8 cellular contexts compared by ENCODE assay signal in genomic region chr6:125153541-125154183, GRCh38. TPM values are rescaled to one million over a fixed set of nuclear protein-coding genes. Genes with fewer than 3 reads are reported as not detected.
DNase-seq lines count a peak whose midpoint lies in the region; ATAC-seq and TF ChIP-seq lines count a peak whose summit lies in the region.

Gene TPD52L1 (plus strand): TSS chr6:125153773. CDS start chr6:125153952, 179 bp downstream.

- in situ Hi-C loops in SK-MEL-5 (cut with HindIII; ENCODE audit: low pct_unique_long_range_greater_than_20kb, low sequenced_read_pairs) = no loop called here

- H3K79me2 ChIP-seq in DOHH2 (ENCODE audit: control insufficient read depth, low read length) (no peaks in the 10 kb centered on the region), GM23338 (replicated peaks; ENCODE audit: insufficient read depth) (no peaks in the 10 kb centered on the region), KMS-11 (ENCODE audit: insufficient read depth, low read depth) (no peaks in the 10 kb centered on the region)

- H4K20me1 ChIP-seq in DOHH2 (ENCODE audit: control insufficient read depth, insufficient read depth, low read depth, low read length) (no peaks in the 10 kb centered on the region), GM23338 (replicated peaks; ENCODE audit: insufficient read depth) (no peaks in the 10 kb centered on the region), KMS-11 (ENCODE audit: insufficient read depth) (no peaks in the 10 kb centered on the region)

- whole genome bisulfite sequencing in thyroid gland, 2 donors = 0 to 1% methylated on average over 23 to 43 of the region's 46 CpGs

- H3K4me3 Mint-ChIP-seq in GM23338 (peak within 1 kb of the TSS; percentile 83), osteocyte (ENCODE audit: unreplicated experiment) (peak within 1 kb of the TSS; percentile 84)

- H3K27me3 Mint-ChIP-seq in GM23338 (ENCODE audit: insufficient read depth, low read depth, poor library complexity) (peaks cover 15% of the 10 kb centered on the region), osteocyte (ENCODE audit: unreplicated experiment) (peaks cover 2% of the 10 kb centered on the region)

- H3K4me1 Mint-ChIP-seq in GM23338 (peaks cover 20% of the 10 kb centered on the region; the same call in 2 of the 3 replicates), osteocyte (ENCODE audit: unreplicated experiment) (peaks cover 12% of the 10 kb centered on the region)

- ATAC-seq in GM23338 (peak; percentile 93), Right ventricle myocardium superior (ENCODE audit: poor library complexity) (peak; percentile 96)

- no peaks in the 10 kb centered on the region for H3K4me1 ChIP-seq in DOHH2 (ENCODE audit: control insufficient read depth, low read length)
- peaks cover 9% of the 10 kb centered on the region; the same call in 1 of the 2 replicates for H3K4me1 ChIP-seq in GM23338 (ENCODE audit: insufficient read depth)
- no peaks in the 10 kb centered on the region for H3K4me1 ChIP-seq in KMS-11 (ENCODE audit: low read depth, poor library complexity, severe bottlenecking)
- peaks cover 13 to 14% of the 10 kb centered on the region in 2 donors for H3K4me1 ChIP-seq in thyroid gland

- H3K4me2 ChIP-seq in DOHH2 (ENCODE audit: low read length) = no peak within 1 kb of the TSS
- peak within 1 kb of the TSS; percentile 84 for H3K4me2 ChIP-seq in GM23338
- H3K4me2 ChIP-seq in KMS-11 = peak within 1 kb of the TSS; percentile 45; the same call in 1 of the 2 replicates

- H3K9me3 Mint-ChIP-seq in GM23338 (no peaks in the 10 kb centered on the region), osteocyte (ENCODE audit: unreplicated experiment) (no peaks in the 10 kb centered on the region)

- no peak within 1 kb of the TSS for H3K27ac ChIP-seq in DOHH2 (ENCODE audit: low read depth, low read length)
- no peak within 1 kb of the TSS for H3K27ac ChIP-seq in GM23338 (ENCODE audit: low read depth)
- no peak within 1 kb of the TSS for H3K27ac ChIP-seq in KMS-11
- peak within 1 kb of the TSS; percentile 50 to 75 (median 70) for H3K27ac ChIP-seq in thyroid gland

- H2AFZ ChIP-seq in GM23338 (peak within 1 kb of the TSS; percentile 98), KMS-11 (ENCODE audit: low read depth) (peak within 1 kb of the TSS; percentile 69)

- TF ChIP-seq CTCF in DOHH2 (IDR thresholded peaks at IDR 0.05; ENCODE audit: low read depth, low read length, poor library complexity, severe bottlenecking) (peak; percentile 61), GM23338 (conservative IDR thresholded peaks at IDR 0.05; ENCODE audit: low read depth in 2 of 2) (peak; percentile 79 to 88), KMS-11 (conservative IDR thresholded peaks at IDR 0.05; ENCODE audit: low read depth, low read length) (peak; percentile 64), osteocyte (IDR thresholded peaks at IDR 0.05) (peak; percentile 96), thyroid gland (IDR thresholded peaks at IDR 0.05) (peak; percentile 69 to 94 (median 82))

- H3F3A ChIP-seq in DOHH2 (ENCODE audit: control insufficient read depth, insufficient read depth) = no peaks in the 10 kb centered on the region
- no peaks in the 10 kb centered on the region for H3F3A ChIP-seq in GM23338 (replicated peaks; ENCODE audit: low read depth)

- no peaks in the 10 kb centered on the region for H3K36me3 Mint-ChIP-seq in GM23338 (ENCODE audit: low read depth)
- no peaks in the 10 kb centered on the region for H3K36me3 Mint-ChIP-seq in osteocyte (ENCODE audit: unreplicated experiment)

- H3K4me3 ChIP-seq in DOHH2 (ENCODE audit: low read length) (no peak within 1 kb of the TSS), GM23338 (peak within 1 kb of the TSS; percentile 75), KMS-11 (IDR thresholded peaks at IDR 0.05; ENCODE audit: insufficient read depth, low read depth, low read length) (no peak within 1 kb of the TSS), thyroid gland (replicated peaks in 1 of 3) (peak within 1 kb of the TSS; percentile 46 to 66 (median 63))

- peak; percentile 91 for DNase-seq in GM23338 (ENCODE audit: low spot score)
- peak; percentile 69 for DNase-seq in SK-MEL-5 (ENCODE audit: low read depth, low spot score)
- DNase-seq in activated naive CD8-positive, alpha-beta T cell treated with anti-CD3 and anti-CD28 coated beads, Interleukin-2, amount 50 U/mL, for 16 hours (ENCODE audit: low read depth, low spot score) = peak; percentile 3
- peak; percentile 88 for DNase-seq in Right ventricle myocardium superior
- DNase-seq in osteocyte (ENCODE audit: extremely low spot score, unreplicated experiment) = peak; percentile 87
- peak; percentile 91 to 93 for DNase-seq in thyroid gland

- H3K27me3 ChIP-seq in DOHH2 (ENCODE audit: control insufficient read depth, low read length) (no peaks in the 10 kb centered on the region), GM23338 (ENCODE audit: insufficient read depth) (peaks cover 32% of the 10 kb centered on the region), KMS-11 (ENCODE audit: insufficient read depth, low read depth) (no peaks in the 10 kb centered on the region), thyroid gland (no peaks in the 10 kb centered on the region)

- no peaks in the 10 kb centered on the region for H3K9me2 ChIP-seq in DOHH2 (replicated peaks; ENCODE audit: control insufficient read depth, low read length)
- 0 out of 2 replicates have a peak, but pooled peaks cover 4% of the 10 kb centered on the region for H3K9me2 ChIP-seq in GM23338 (ENCODE audit: insufficient read depth)

- peak within 1 kb of the TSS; percentile 18; the same call in 1 of the 2 replicates for H3K9ac ChIP-seq in KMS-11

- H3K27ac Mint-ChIP-seq in GM23338 (no peak within 1 kb of the TSS), osteocyte (ENCODE audit: unreplicated experiment) (peak within 1 kb of the TSS; percentile 60)

- intact Hi-C loops in Right ventricle myocardium superior (cut with DNase I) = loop anchor here (5.0 to 10.0 kb wide), 3 partner anchors 71 to 621 kb away; partner anchors contain the start of gene HDDC2
- intact Hi-C loops in thyroid gland (cut with DNase I) = loop anchor here (5.0 to 10.0 kb wide), 2 partner anchors 149 to 611 kb away; partner anchors contain the start of gene HDDC2

- no peaks in the 10 kb centered on the region for H3K9me3 ChIP-seq in DOHH2 (ENCODE audit: control insufficient read depth, insufficient read depth, low read length)
- H3K9me3 ChIP-seq in thyroid gland = no peaks in the 10 kb centered on the region

- peak; percentile 43 to 87 for TF ChIP-seq POLR2A in thyroid gland (IDR thresholded peaks at IDR 0.05)

- no peaks in the 10 kb centered on the region for H3K36me3 ChIP-seq in DOHH2 (ENCODE audit: control insufficient read depth, low read length)
- H3K36me3 ChIP-seq in GM23338 (ENCODE audit: insufficient read depth) = no peaks in the 10 kb centered on the region
- H3K36me3 ChIP-seq in KMS-11 (ENCODE audit: insufficient read depth) = no peaks in the 10 kb centered on the region
- H3K36me3 ChIP-seq in thyroid gland = no peaks in the 10 kb centered on the region

TF ChIP-seq in GM23338, 12 proteins besides CTCF, POLR2A, EP300 and RAD21:
- TF ChIP-seq ZNF114 (CRISPR knock-in tag; IDR thresholded peaks at IDR 0.05) (peak; percentile 49; the same call in 1 of the 2 replicates), STAT1 (IDR thresholded peaks at IDR 0.05; ENCODE audit: unreplicated experiment) (no peak)

RNA-seq across cellular contexts. Expression of gene TPD52L1, which starts in this region (rescaled TPM):
- 13.5 and 22.8 TPM in 2 replicates for total RNA-seq in GM23338 (2014; rRNA removed; shearing (Covaris generic))
- polyA plus RNA-seq in GM23338 (2016; fragmentation: Nextera tagmentation; extraction: Ambion mirVana) = 18.5 and 24.0 TPM in 2 replicates
- 53.6 and 54.5 TPM in 2 replicates for total RNA-seq in SK-MEL-5 (2014; rRNA removed; shearing (Covaris generic))
- 47.6 and 55.9 TPM in 2 replicates for polyA plus RNA-seq in SK-MEL-5 (2015; cell fraction: cytosol; rRNA removed)
- polyA plus RNA-seq in SK-MEL-5 (2015; cell fraction: nucleus; rRNA removed) = 56.5 and 81.2 TPM in 2 replicates
- 43.5 TPM for total RNA-seq in Right ventricle myocardium superior
- 7.2 and 9.9 TPM in 2 replicates for total RNA-seq in osteocyte
- 100 to 1,000 TPM; 182 to 392 (median 293) TPM for total RNA-seq in thyroid gland

Comparison
In these comparisons a context has a peak if more than half of its experiments do, and no peak if none do; other contexts are left out.
1. H3K27ac ChIP-seq: peak in thyroid gland (3 of 3); none in DOHH2 (single experiment), GM23338 (single experiment) and KMS-11 (single experiment).
2. H3K4me3 ChIP-seq: peak in GM23338 (single experiment) and thyroid gland (3 of 3); none in DOHH2 (single experiment) and KMS-11 (single experiment).
3. DNase-seq: peak in every context shown above with its lines; median percentile 92 in thyroid gland; 91 in GM23338; 88 in Right ventricle myocardium superior; 87 in osteocyte; 69 in SK-MEL-5; 3 in activated naive CD8-positive, alpha-beta T cell treated with anti-CD3 and anti-CD28 coated beads, Interleukin-2, amount 50 U/mL, for 16 hours.
4. Peak in every context shown above with its lines, with median percentiles within 50 percentile points of each other: CTCF ChIP-seq.